Comparison of ENCODE assay signal across 27 cellular contexts in genomic region chr2:95032341-95032740, GRCh38. TPM values are rescaled to one million over a fixed set of nuclear protein-coding genes. Genes with fewer than 3 reads are reported as not detected.
"Had no signal": no experiment of that assay in that cellular context is flagged by ENCODE, and none has a peak within 500 bp of the region (broad histone marks: within the 10 kb centered on the region; RNA-seq: fewer than 3 reads in every experiment).

No MANE protein-coding gene starts in this region.

- H3K9me3 ChIP-seq: mucosa of descending colon, ovary, psoas muscle, right lobe of liver, thyroid gland had no signal

- H3K36me3 ChIP-seq: neural progenitor cell, ovary, right lobe of liver, thyroid gland had no signal

- H3K4me3 ChIP-seq: mucosa of descending colon, neural progenitor cell, ovary, psoas muscle, right lobe of liver, SK-N-MC, thyroid gland had no signal

- DNase-seq: activated B cell treated with CpG ODN at 0.5 μM for 24 hours; activated CD4-positive, alpha-beta memory T cell treated with anti-CD3 and anti-CD28 coated beads, Interleukin-2, amount 10 ng/mL, durations not matched to agents 7 days and 5 days; activated CD4-positive, alpha-beta T cell treated with anti-CD3 and anti-CD28 coated beads for 4 hours; activated CD8-positive, alpha-beta memory T cell treated with anti-CD3 and anti-CD28 coated beads, Interleukin-2, amount 10 ng/mL, durations not matched to agents 7 days and 5 days; activated naive CD4-positive, alpha-beta T cell; activated T-cell treated with anti-CD3 and anti-CD28 coated beads, Interleukin-2, amount 50 U/mL, for 1 hour; anterior cingulate cortex; cerebellar nuclear complex; dermis blood vessel endothelial cell; hypothalamus; islet precursor cell; mesenchymal stem cell; naive B cell; ovary; small intestine; stimulated activated CD4-positive, alpha-beta T cell treated with anti-CD3 and anti-CD28 coated beads, Interleukin-15, amount 100 ng/mL, for 24 hours; stimulated activated CD4-positive, alpha-beta T cell treated with anti-CD3 and anti-CD28 coated beads, Interleukin-2, amount 100 ng/mL, for 48 hours had no signal

- H3K4me1 ChIP-seq: neural progenitor cell, psoas muscle, right lobe of liver had no signal

- H3K27me3 ChIP-seq: ovary, right lobe of liver, thyroid gland had no signal

- H3K27ac ChIP-seq: neural progenitor cell, ovary, psoas muscle, right lobe of liver, SK-N-MC had no signal

- ATAC-seq: activated CD8-positive, alpha-beta memory T cell treated with anti-CD3 and anti-CD28 coated beads, Interleukin-2, amount 10 ng/mL, durations not matched to agents 7 days and 5 days; activated T-helper 17 cell treated with anti-CD3 and anti-CD28 coated beads, Interleukin-2, amount 50 U/mL, for 72 hours; mucosa of descending colon; psoas muscle; right lobe of liver had no signal

RNA-seq across cellular contexts. Expression of gene MAL, which starts 6.8 kb away (rescaled TPM):
- total RNA-seq: activated B cell treated with CpG ODN at 0.5 μM for 24 hours, endodermal cell, frontal cortex, liver had no signal
